ENCODE assay signal across 12 cellular contexts in genomic region chr4:120062663-120063195, GRCh38. TPM values are rescaled to one million over a fixed set of nuclear protein-coding genes. Genes with fewer than 3 reads are reported as not detected.
A peak's percentile ranks its signal among the peaks of the same experiment; 100 is the strongest.
DNase-seq lines count a peak whose midpoint lies in the region; ATAC-seq and TF ChIP-seq lines count a peak whose summit lies in the region.
"Had no signal": no experiment of that assay in that cellular context is flagged by ENCODE, and none has a peak within 500 bp of the region (broad histone marks: within the 10 kb centered on the region; RNA-seq: fewer than 3 reads in every experiment).

No MANE protein-coding gene starts in this region.

- H3K4me3 ChIP-seq in OCI-LY7 (ENCODE audit: low read depth, low read length, poor library complexity, severe bottlenecking): peak overlapping the region; percentile 34
- H3K4me3 ChIP-seq in endodermal cell (ENCODE audit: low read length): peak overlapping the region; percentile 22

- H3K9me3 Mint-ChIP-seq in natural killer cell treated with Interleukin-12 subunit alpha and Interleukin-12 subunit beta and Interleukin-15 and Interleukin-18, amount 100 ng/mL, for 72 hours: no peaks in the 10 kb centered on the region
- no peaks in the 10 kb centered on the region for H3K9me3 Mint-ChIP-seq in natural killer cell
- H3K9me3 Mint-ChIP-seq in endodermal cell: no peaks in the 10 kb centered on the region

- ATAC-seq in natural killer cell treated with Interleukin-12 subunit alpha and Interleukin-12 subunit beta and Interleukin-15 and Interleukin-18, amount 100 ng/mL, for 72 hours: no peak
- ATAC-seq in natural killer cell (no peak), HG02885 (IDR thresholded peaks at IDR 0.05; ENCODE audit: poor library complexity, unreplicated experiment) (no peak)

- POLR2A ChIA-PET in OCI-LY7 (lab: Charles Lee) (interaction anchor here (1.2 to 1.3 kb wide), 2 partner anchors 8 to 69 kb away, joined by 4 to 6 read pairs; no protein-coding TSS in a partner anchor), HEK293T (lab: Yijun Ruan, JAX) (no interaction called here)

- H3K4me3 Mint-ChIP-seq in natural killer cell treated with Interleukin-12 subunit alpha and Interleukin-12 subunit beta and Interleukin-15 and Interleukin-18, amount 100 ng/mL, for 72 hours: peak overlapping the region; percentile 30
- no peak overlapping the region for H3K4me3 Mint-ChIP-seq in natural killer cell
- H3K4me3 Mint-ChIP-seq in endodermal cell: no peak overlapping the region

- whole genome bisulfite sequencing in endodermal cell (ENCODE audit: insufficient coverage in 1 of 2, insufficient read length in 1 of 2), 2 experiments: 84 to 86% methylated on average over 5 of the region's 5 CpGs

- no peak for TF ChIP-seq CTCF in natural killer cell (IDR thresholded peaks at IDR 0.05)
- no peak for TF ChIP-seq CTCF in OCI-LY7 (conservative IDR thresholded peaks at IDR 0.05; ENCODE audit: low read length)
- no peak for TF ChIP-seq CTCF in endodermal cell (conservative IDR thresholded peaks at IDR 0.05)

- no peaks in the 10 kb centered on the region for H3K27me3 Mint-ChIP-seq in natural killer cell treated with Interleukin-12 subunit alpha and Interleukin-12 subunit beta and Interleukin-15 and Interleukin-18, amount 100 ng/mL, for 72 hours
- H3K27me3 Mint-ChIP-seq in natural killer cell (ENCODE audit: low read depth in 2 of 2): no peaks in the 10 kb centered on the region
- no peaks in the 10 kb centered on the region for H3K27me3 Mint-ChIP-seq in endodermal cell (ENCODE audit: insufficient read depth)

- no TSS peak for BruUV-seq in OCI-LY7 (replicated peaks; lab: Mats Ljungman, UMichigan)

- H3K27ac Mint-ChIP-seq in natural killer cell treated with Interleukin-12 subunit alpha and Interleukin-12 subunit beta and Interleukin-15 and Interleukin-18, amount 100 ng/mL, for 72 hours: peak overlapping the region in 1 of 2 donors; percentile 1
- no peak overlapping the region for H3K27ac Mint-ChIP-seq in natural killer cell
- peak overlapping the region; percentile 1 for H3K27ac Mint-ChIP-seq in endodermal cell

- peaks cover 12% of the 10 kb centered on the region for H3K36me3 Mint-ChIP-seq in natural killer cell treated with Interleukin-12 subunit alpha and Interleukin-12 subunit beta and Interleukin-15 and Interleukin-18, amount 100 ng/mL, for 72 hours
- H3K36me3 Mint-ChIP-seq in natural killer cell: no peaks in the 10 kb centered on the region
- peaks cover 32% of the 10 kb centered on the region for H3K36me3 Mint-ChIP-seq in endodermal cell (ENCODE audit: low read depth)

- peaks cover 35% of the 10 kb centered on the region for H3K4me1 ChIP-seq in OCI-LY7 (ENCODE audit: insufficient read depth, low read length, poor library complexity, severe bottlenecking)
- peaks cover 12% of the 10 kb centered on the region for H3K4me1 ChIP-seq in endodermal cell (ENCODE audit: control insufficient read depth, insufficient read depth, low read length)

- intact Hi-C loops in natural killer cell (cut with micrococcal nuclease): no loop called here
- intact Hi-C loops in OCI-LY7 (cut with micrococcal nuclease; ENCODE audit: unreplicated experiment): no loop called here

- H3K79me2 ChIP-seq in OCI-LY7 (ENCODE audit: insufficient read depth, low read depth, low read length): peaks cover 91% of the 10 kb centered on the region

- no peak for DNase-seq in natural killer cell treated with Interleukin-12 subunit alpha and Interleukin-12 subunit beta and Interleukin-15 and Interleukin-18, amount 100 ng/mL, for 72 hours (ENCODE audit: low spot score)
- DNase-seq in natural killer cell (no peak), OCI-LY7 (ENCODE audit: low spot score) (no peak), endodermal cell (no peak), NK-92 (lab: John Stamatoyannopoulos, UW; ENCODE audit: unreplicated experiment) (no peak), HEK293T (ENCODE audit: extremely low spot score) (no peak)
- no peak for DNase-seq in effector CD8-positive, alpha-beta T cell (lab: John Stamatoyannopoulos, UW)
- DNase-seq: activated gamma-delta T cell treated with Interleukin-2 at 50 U/mL for 16 hours, cerebellar nuclear complex, head of caudate nucleus, NCI-H2081 had no signal

- H3K36me3 ChIP-seq in OCI-LY7 (ENCODE audit: insufficient read depth, low read length) (peaks cover 83% of the 10 kb centered on the region), endodermal cell (ENCODE audit: control insufficient read depth, insufficient read depth, low read length) (peaks cover 58% of the 10 kb centered on the region)

- H3K4me1 Mint-ChIP-seq in natural killer cell treated with Interleukin-12 subunit alpha and Interleukin-12 subunit beta and Interleukin-15 and Interleukin-18, amount 100 ng/mL, for 72 hours (ENCODE audit: low read depth in 2 of 2): peaks cover 17 to 27% of the 10 kb centered on the region in 2 donors
- H3K4me1 Mint-ChIP-seq in natural killer cell (peaks cover 17 to 19% of the 10 kb centered on the region in 2 donors), endodermal cell (peaks cover 19% of the 10 kb centered on the region)

- H3K9me3 ChIP-seq in OCI-LY7 (ENCODE audit: low read length): no peaks in the 10 kb centered on the region
- H3K9me3 ChIP-seq in endodermal cell (ENCODE audit: control insufficient read depth, low read length): no peaks in the 10 kb centered on the region

- no peaks in the 10 kb centered on the region for H3K27me3 ChIP-seq in endodermal cell (ENCODE audit: control insufficient read depth, insufficient read depth, low read length, poor library complexity, severe bottlenecking)

- CTCF ChIA-PET in OCI-LY7 (lab: Charles Lee; ENCODE audit: unreplicated experiment): no interaction called here
- CTCF ChIA-PET in HEK293T (lab: Yijun Ruan, JAX): no interaction called here

- no peaks in the 10 kb centered on the region for H3K9me2 ChIP-seq in OCI-LY7 (ENCODE audit: insufficient read depth, low read length)

- peak overlapping the region; percentile 80 for H3K4me2 ChIP-seq in OCI-LY7 (ENCODE audit: low read length)

- H4K20me1 ChIP-seq in OCI-LY7 (ENCODE audit: insufficient read depth, low read length): peaks cover 38% of the 10 kb centered on the region

- no peak overlapping the region for H2AFZ ChIP-seq in OCI-LY7 (ENCODE audit: low read length)

- H3K9ac ChIP-seq in endodermal cell (ENCODE audit: extremely low read depth, low read length, poor library complexity, severe bottlenecking): no peak overlapping the region

- no peak overlapping the region for H3K27ac ChIP-seq in OCI-LY7 (ENCODE audit: low read depth, low read length, poor library complexity, severe bottlenecking)
- H3K27ac ChIP-seq in endodermal cell (ENCODE audit: low read depth, low read length): no peak overlapping the region

TF ChIP-seq in HEK293T, 16 proteins besides CTCF, POLR2A, EP300 and RAD21:
- TF ChIP-seq L3MBTL2 (conservative IDR thresholded peaks at IDR 0.05): no peak
- TF ChIP-seq CTBP1 (IDR thresholded peaks at IDR 0.05; ENCODE audit: borderline replicate concordance): no peak
- TF ChIP-seq ZNF384 (IDR thresholded peaks at IDR 0.05): no peak
- no peak for TF ChIP-seq LEF1 (IDR thresholded peaks at IDR 0.05; ENCODE audit: borderline replicate concordance)
- no peak for TF ChIP-seq HDGF (IDR thresholded peaks at IDR 0.05; ENCODE audit: borderline replicate concordance)
- no peak for TF ChIP-seq FOXM1 (IDR thresholded peaks at IDR 0.05; ENCODE audit: borderline replicate concordance)
- no peak for TF ChIP-seq FOXK2 (IDR thresholded peaks at IDR 0.05)
- no peak for TF ChIP-seq FOXA1 (IDR thresholded peaks at IDR 0.05)
- no peak for TF ChIP-seq ARNT (IDR thresholded peaks at IDR 0.05)
- TF ChIP-seq TARDBP (IDR thresholded peaks at IDR 0.05): no peak
- TF ChIP-seq ELF4 (IDR thresholded peaks at IDR 0.05): no peak
- TF ChIP-seq NFRKB (IDR thresholded peaks at IDR 0.05): no peak
- no peak for TF ChIP-seq BHLHE40 (IDR thresholded peaks at IDR 0.05; ENCODE audit: borderline replicate concordance)
- no peak for TF ChIP-seq SUZ12 (IDR thresholded peaks at IDR 0.05)
- TF ChIP-seq SP1 (IDR thresholded peaks at IDR 0.05): no peak
- no peak for TF ChIP-seq PKNOX1 (IDR thresholded peaks at IDR 0.05)

RNA-seq across cellular contexts. Expression of gene MAD2L1, which starts 3.9 kb away (rescaled TPM):
- total RNA-seq in natural killer cell treated with Interleukin-12 subunit alpha and Interleukin-12 subunit beta and Interleukin-15 and Interleukin-18, amount 100 ng/mL, for 72 hours: 10 to 100 TPM; 37.8 to 43.6 TPM
- total RNA-seq in natural killer cell (1 to 10 TPM; 1.5 to 4.1 (median 2.6) TPM), OCI-LY7 (2022) (112 TPM in 2 replicates), endodermal cell (10 to 100 TPM; 53.3 to 82.4 TPM)
- total RNA-seq in OCI-LY7 (2014; rRNA removed; shearing (Covaris generic)): 69.3 and 109 TPM in 2 replicates
- 108 TPM for polyA plus RNA-seq in endodermal cell (2013, experiment 1 of 2)
- polyA plus RNA-seq in endodermal cell (2013, experiment 2 of 2): 107 TPM

Comparison
In these comparisons a context has a peak if more than half of its experiments do, and no peak if none do; other contexts are left out.
1. RNA of gene MAD2L1, which starts 3.9 kb away (total RNA-seq): 69.3 to 112 TPM in OCI-LY7, 53.3 to 82.4 TPM in endodermal cell and 37.8 to 43.6 TPM in natural killer cell treated with Interleukin-12 subunit alpha and Interleukin-12 subunit beta and Interleukin-15 and Interleukin-18, amount 100 ng/mL, for 72 hours; 1.5 to 4.1 TPM in natural killer cell; every median in the first group is over 4 times any median in the second.